ENCODE assay signal across 1 cellular context in the genomic region with DNA sequence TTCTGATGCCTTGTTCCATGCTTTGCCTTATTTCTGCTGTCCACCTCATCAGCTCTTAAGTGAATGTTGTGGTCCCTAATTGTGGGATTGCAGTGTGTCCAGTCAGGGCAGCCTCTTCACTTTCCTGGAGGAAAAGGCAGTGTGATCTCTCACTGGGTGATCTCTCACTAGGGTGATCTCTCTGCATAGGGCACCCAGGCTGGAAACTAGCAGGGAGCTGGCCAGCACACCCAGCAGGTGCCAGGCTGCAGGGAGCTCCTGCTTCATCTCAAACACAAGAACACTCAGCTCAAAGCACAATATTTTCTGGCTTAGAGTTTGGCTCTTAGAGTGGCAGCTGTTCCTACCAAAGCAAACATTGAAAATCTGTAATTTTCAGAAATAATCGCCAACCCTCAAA.
TF ChIP-seq lines count a peak whose summit lies in the region.

No MANE protein-coding gene starts in this region.

TF ChIP-seq in WTC11, 78 proteins besides CTCF, POLR2A, EP300 and RAD21 (continued from another document):
- TF ChIP-seq, protein P1, sequence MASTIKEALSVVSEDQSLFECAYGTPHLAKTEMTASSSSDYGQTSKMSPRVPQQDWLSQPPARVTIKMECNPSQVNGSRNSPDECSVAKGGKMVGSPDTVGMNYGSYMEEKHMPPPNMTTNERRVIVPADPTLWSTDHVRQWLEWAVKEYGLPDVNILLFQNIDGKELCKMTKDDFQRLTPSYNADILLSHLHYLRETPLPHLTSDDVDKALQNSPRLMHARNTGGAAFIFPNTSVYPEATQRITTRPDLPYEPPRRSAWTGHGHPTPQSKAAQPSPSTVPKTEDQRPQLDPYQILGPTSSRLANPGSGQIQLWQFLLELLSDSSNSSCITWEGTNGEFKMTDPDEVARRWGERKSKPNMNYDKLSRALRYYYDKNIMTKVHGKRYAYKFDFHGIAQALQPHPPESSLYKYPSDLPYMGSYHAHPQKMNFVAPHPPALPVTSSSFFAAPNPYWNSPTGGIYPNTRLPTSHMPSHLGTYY (CRISPR knock-in tag; IDR thresholded peaks at IDR 0.05): no peak
- no peak for TF ChIP-seq MXD4 (CRISPR knock-in tag; IDR thresholded peaks at IDR 0.05; ENCODE audit: borderline replicate concordance)
- no peak for TF ChIP-seq ZNF396 (CRISPR knock-in tag; IDR thresholded peaks at IDR 0.05; ENCODE audit: borderline replicate concordance)
- TF ChIP-seq, protein P2, sequence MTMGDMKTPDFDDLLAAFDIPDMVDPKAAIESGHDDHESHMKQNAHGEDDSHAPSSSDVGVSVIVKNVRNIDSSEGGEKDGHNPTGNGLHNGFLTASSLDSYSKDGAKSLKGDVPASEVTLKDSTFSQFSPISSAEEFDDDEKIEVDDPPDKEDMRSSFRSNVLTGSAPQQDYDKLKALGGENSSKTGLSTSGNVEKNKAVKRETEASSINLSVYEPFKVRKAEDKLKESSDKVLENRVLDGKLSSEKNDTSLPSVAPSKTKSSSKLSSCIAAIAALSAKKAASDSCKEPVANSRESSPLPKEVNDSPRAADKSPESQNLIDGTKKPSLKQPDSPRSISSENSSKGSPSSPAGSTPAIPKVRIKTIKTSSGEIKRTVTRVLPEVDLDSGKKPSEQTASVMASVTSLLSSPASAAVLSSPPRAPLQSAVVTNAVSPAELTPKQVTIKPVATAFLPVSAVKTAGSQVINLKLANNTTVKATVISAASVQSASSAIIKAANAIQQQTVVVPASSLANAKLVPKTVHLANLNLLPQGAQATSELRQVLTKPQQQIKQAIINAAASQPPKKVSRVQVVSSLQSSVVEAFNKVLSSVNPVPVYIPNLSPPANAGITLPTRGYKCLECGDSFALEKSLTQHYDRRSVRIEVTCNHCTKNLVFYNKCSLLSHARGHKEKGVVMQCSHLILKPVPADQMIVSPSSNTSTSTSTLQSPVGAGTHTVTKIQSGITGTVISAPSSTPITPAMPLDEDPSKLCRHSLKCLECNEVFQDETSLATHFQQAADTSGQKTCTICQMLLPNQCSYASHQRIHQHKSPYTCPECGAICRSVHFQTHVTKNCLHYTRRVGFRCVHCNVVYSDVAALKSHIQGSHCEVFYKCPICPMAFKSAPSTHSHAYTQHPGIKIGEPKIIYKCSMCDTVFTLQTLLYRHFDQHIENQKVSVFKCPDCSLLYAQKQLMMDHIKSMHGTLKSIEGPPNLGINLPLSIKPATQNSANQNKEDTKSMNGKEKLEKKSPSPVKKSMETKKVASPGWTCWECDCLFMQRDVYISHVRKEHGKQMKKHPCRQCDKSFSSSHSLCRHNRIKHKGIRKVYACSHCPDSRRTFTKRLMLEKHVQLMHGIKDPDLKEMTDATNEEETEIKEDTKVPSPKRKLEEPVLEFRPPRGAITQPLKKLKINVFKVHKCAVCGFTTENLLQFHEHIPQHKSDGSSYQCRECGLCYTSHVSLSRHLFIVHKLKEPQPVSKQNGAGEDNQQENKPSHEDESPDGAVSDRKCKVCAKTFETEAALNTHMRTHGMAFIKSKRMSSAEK (CRISPR knock-in tag; IDR thresholded peaks at IDR 0.05; ENCODE audit: borderline replicate concordance): no peak
- no peak for TF ChIP-seq ETV6 (CRISPR knock-in tag; IDR thresholded peaks at IDR 0.05)
- TF ChIP-seq ATF2 (CRISPR knock-in tag; IDR thresholded peaks at IDR 0.05; ENCODE audit: borderline replicate concordance, low read depth): no peak
- TF ChIP-seq ZSCAN18 (CRISPR knock-in tag; IDR thresholded peaks at IDR 0.05): no peak
- TF ChIP-seq, protein P3, sequence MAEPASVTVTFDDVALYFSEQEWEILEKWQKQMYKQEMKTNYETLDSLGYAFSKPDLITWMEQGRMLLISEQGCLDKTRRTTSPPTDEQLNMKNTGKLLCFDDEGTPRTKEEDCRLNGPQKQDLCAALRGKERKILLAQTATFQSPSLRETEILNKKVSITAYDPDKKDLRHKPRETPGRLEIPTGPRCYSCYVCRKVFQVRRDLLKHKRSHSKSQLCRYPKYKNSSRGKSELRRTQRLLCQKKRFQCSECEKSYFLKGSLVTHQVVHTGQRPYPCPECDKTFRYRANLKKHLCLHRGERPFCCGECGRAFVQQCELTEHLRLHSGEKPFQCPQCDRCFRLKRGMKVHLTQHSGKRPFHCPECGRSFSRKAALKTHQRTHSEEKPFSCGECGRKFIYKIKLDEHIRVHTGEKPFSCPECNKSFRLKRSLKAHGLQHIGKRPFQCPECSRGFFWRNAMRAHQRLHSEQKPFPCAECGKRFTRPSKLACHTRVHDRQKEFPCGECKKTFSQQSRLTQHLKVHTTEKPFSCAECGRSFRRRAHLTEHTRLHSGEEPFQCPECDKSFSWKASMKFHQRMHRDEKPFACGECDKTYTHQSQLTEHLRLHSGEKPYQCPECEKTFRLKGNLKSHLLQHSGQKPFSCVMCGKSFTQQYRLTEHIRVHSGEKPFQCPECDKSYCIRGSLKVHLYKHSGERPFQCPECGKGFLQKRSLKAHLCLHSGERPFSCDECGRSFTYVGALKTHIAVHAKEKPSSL (CRISPR knock-in tag; conservative IDR thresholded peaks at IDR 0.05): no peak
- no peak for TF ChIP-seq SOX15 (CRISPR knock-in tag; IDR thresholded peaks at IDR 0.05)
- no peak for TF ChIP-seq CBFB (CRISPR knock-in tag; IDR thresholded peaks at IDR 0.05; ENCODE audit: low read depth)
- TF ChIP-seq, protein P4, sequence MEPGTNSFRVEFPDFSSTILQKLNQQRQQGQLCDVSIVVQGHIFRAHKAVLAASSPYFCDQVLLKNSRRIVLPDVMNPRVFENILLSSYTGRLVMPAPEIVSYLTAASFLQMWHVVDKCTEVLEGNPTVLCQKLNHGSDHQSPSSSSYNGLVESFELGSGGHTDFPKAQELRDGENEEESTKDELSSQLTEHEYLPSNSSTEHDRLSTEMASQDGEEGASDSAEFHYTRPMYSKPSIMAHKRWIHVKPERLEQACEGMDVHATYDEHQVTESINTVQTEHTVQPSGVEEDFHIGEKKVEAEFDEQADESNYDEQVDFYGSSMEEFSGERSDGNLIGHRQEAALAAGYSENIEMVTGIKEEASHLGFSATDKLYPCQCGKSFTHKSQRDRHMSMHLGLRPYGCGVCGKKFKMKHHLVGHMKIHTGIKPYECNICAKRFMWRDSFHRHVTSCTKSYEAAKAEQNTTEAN (CRISPR knock-in tag; IDR thresholded peaks at IDR 0.05): no peak
- TF ChIP-seq, protein P5, sequence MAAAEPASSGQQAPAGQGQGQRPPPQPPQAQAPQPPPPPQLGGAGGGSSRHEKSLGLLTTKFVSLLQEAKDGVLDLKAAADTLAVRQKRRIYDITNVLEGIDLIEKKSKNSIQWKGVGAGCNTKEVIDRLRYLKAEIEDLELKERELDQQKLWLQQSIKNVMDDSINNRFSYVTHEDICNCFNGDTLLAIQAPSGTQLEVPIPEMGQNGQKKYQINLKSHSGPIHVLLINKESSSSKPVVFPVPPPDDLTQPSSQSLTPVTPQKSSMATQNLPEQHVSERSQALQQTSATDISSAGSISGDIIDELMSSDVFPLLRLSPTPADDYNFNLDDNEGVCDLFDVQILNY (CRISPR knock-in tag; IDR thresholded peaks at IDR 0.05): no peak
